ENCODE assay signal across 19 cellular contexts in genomic region chr2:43384143-43384542, GRCh38.
A peak's percentile ranks its signal among the peaks of the same experiment; 100 is the strongest.
DNase-seq lines count a peak whose midpoint lies in the region; ATAC-seq, FAIRE-seq and TF ChIP-seq lines count a peak whose summit lies in the region.
"Had no signal": no experiment of that assay in that cellular context is flagged by ENCODE, and none has a peak within 500 bp of the region (broad histone marks: within the 10 kb centered on the region; RNA-seq: fewer than 3 reads in every experiment).

No MANE protein-coding gene starts in this region.

- peak overlapping the region; percentile 5; the same call in 1 of the 2 replicates for H3K4me2 ChIP-seq in KMS-11
- no peak overlapping the region for H3K4me2 ChIP-seq in GM12878 (ENCODE audit: control insufficient read depth, insufficient read depth)

- DNase-seq in activated naive CD8-positive, alpha-beta T cell treated with anti-CD3 and anti-CD28 coated beads, Interleukin-2, amount 10 ng/mL, durations not matched to agents 7 days and 5 days: no peak
- no peak for DNase-seq in activated naive CD8-positive, alpha-beta T cell treated with anti-CD3 and anti-CD28 coated beads, Interleukin-2, amount 50 U/mL, for 24 hours
- DNase-seq in GM12878 (ENCODE audit: low read depth, low spot score) (no peak), WTC11 (ENCODE audit: low spot score) (no peak), HuH-7.5 (ENCODE audit: low spot score) (no peak)
- DNase-seq: CD8-positive, alpha-beta T cell; COR-L47; DMS153; DMS79 treated with DMSO at 0.1 percent for 48 hours; EL; HCEC 1CT; HFFc6 had no signal

- peaks cover 18% of the 10 kb centered on the region for H3K4me1 Mint-ChIP-seq in activated naive CD8-positive, alpha-beta T cell treated with anti-CD3 and anti-CD28 coated beads, Interleukin-2, amount 10 ng/mL, durations not matched to agents 7 days and 5 days
- H3K4me1 Mint-ChIP-seq in activated naive CD8-positive, alpha-beta T cell treated with anti-CD3 and anti-CD28 coated beads, Interleukin-2, amount 50 U/mL, for 24 hours: peaks cover 34% of the 10 kb centered on the region
- H3K4me1 Mint-ChIP-seq in stimulated activated memory B cell treated with anti-CD40 and anti-IgM and Interleukin-4, amounts not matched to agents 10 μg/mL and 1 μg/mL and 100 μg/mL, for 72 hours: peaks cover 19% of the 10 kb centered on the region
- H3K4me1 Mint-ChIP-seq in WTC11: no peaks in the 10 kb centered on the region

- H3K27me3 ChIP-seq in KMS-11 (ENCODE audit: insufficient read depth, low read depth) (no peaks in the 10 kb centered on the region), GM12878 (replicated peaks in 1 of 2; ENCODE audit: control insufficient read depth in 2 of 2, insufficient read depth in 2 of 2, low read length in 1 of 2) (no peaks in the 10 kb centered on the region)

- RAD21 ChIA-PET in GM12878 (lab: Charles Lee; ENCODE audit: unreplicated experiment): interaction anchor here (0.8 to 2.1 kb wide), 12 partner anchors 8 to 155 kb away, joined by 3 to 15 read pairs (median 6); no protein-coding TSS in a partner anchor

- TF ChIP-seq EP300 in GM12878 (IDR thresholded peaks at IDR 0.05; ENCODE audit: borderline replicate concordance in 1 of 2, control insufficient read depth in 1 of 2, low read depth in 2 of 2, low read length in 2 of 2): no peak

- H3K27ac ChIP-seq in KMS-11 (no peak overlapping the region), GM12878 (ENCODE audit: control insufficient read depth, insufficient read depth) (peak overlapping the region; percentile 11; the same call in 1 of the 2 replicates)
- H3K27ac ChIP-seq: HL-60 had no signal

- H3K27me3 Mint-ChIP-seq in activated naive CD8-positive, alpha-beta T cell treated with anti-CD3 and anti-CD28 coated beads, Interleukin-2, amount 10 ng/mL, durations not matched to agents 7 days and 5 days: peaks cover 2% of the 10 kb centered on the region
- no peaks in the 10 kb centered on the region for H3K27me3 Mint-ChIP-seq in activated naive CD8-positive, alpha-beta T cell treated with anti-CD3 and anti-CD28 coated beads, Interleukin-2, amount 50 U/mL, for 24 hours
- no peaks in the 10 kb centered on the region for H3K27me3 Mint-ChIP-seq in stimulated activated memory B cell treated with anti-CD40 and anti-IgM and Interleukin-4, amounts not matched to agents 10 μg/mL and 1 μg/mL and 100 μg/mL, for 72 hours
- H3K27me3 Mint-ChIP-seq in WTC11 (ENCODE audit: low read depth): no peaks in the 10 kb centered on the region

- no peak for TF ChIP-seq POLR2A in GM12878 (IDR thresholded peaks at IDR 0.05; ENCODE audit: low read depth, low read length)

- H3K79me2 ChIP-seq in KMS-11 (ENCODE audit: insufficient read depth, low read depth) (0 out of 2 replicates have a peak, but pooled peaks cover 3% of the 10 kb centered on the region), GM12878 (ENCODE audit: control insufficient read depth, insufficient read depth, low read length) (no peaks in the 10 kb centered on the region)

- no peak overlapping the region for H3K4me3 Mint-ChIP-seq in activated naive CD8-positive, alpha-beta T cell treated with anti-CD3 and anti-CD28 coated beads, Interleukin-2, amount 10 ng/mL, durations not matched to agents 7 days and 5 days
- no peak overlapping the region for H3K4me3 Mint-ChIP-seq in activated naive CD8-positive, alpha-beta T cell treated with anti-CD3 and anti-CD28 coated beads, Interleukin-2, amount 50 U/mL, for 24 hours
- no peak overlapping the region for H3K4me3 Mint-ChIP-seq in stimulated activated memory B cell treated with anti-CD40 and anti-IgM and Interleukin-4, amounts not matched to agents 10 μg/mL and 1 μg/mL and 100 μg/mL, for 72 hours
- no peak overlapping the region for H3K4me3 Mint-ChIP-seq in WTC11
- H3K4me3 Mint-ChIP-seq: CD14-positive monocyte; CD8-positive, alpha-beta T cell; HFFc6 had no signal

- peak overlapping the region; percentile 19 for H3K27ac Mint-ChIP-seq in activated naive CD8-positive, alpha-beta T cell treated with anti-CD3 and anti-CD28 coated beads, Interleukin-2, amount 10 ng/mL, durations not matched to agents 7 days and 5 days
- no peak overlapping the region for H3K27ac Mint-ChIP-seq in activated naive CD8-positive, alpha-beta T cell treated with anti-CD3 and anti-CD28 coated beads, Interleukin-2, amount 50 U/mL, for 24 hours
- H3K27ac Mint-ChIP-seq in stimulated activated memory B cell treated with anti-CD40 and anti-IgM and Interleukin-4, amounts not matched to agents 10 μg/mL and 1 μg/mL and 100 μg/mL, for 72 hours: peak overlapping the region; percentile 45
- no peak overlapping the region for H3K27ac Mint-ChIP-seq in WTC11
- H3K27ac Mint-ChIP-seq: CD8-positive, alpha-beta T cell; HFFc6 had no signal

- H2AFZ ChIP-seq in KMS-11 (ENCODE audit: low read depth) (no peak overlapping the region), GM12878 (ENCODE audit: control insufficient read depth, low read depth, low read length) (no peak overlapping the region)

- H4K20me1 ChIP-seq in KMS-11 (ENCODE audit: insufficient read depth): no peaks in the 10 kb centered on the region
- no peaks in the 10 kb centered on the region for H4K20me1 ChIP-seq in GM12878 (ENCODE audit: control insufficient read depth, insufficient read depth)

- ATAC-seq in activated naive CD8-positive, alpha-beta T cell treated with anti-CD3 and anti-CD28 coated beads, Interleukin-2, amount 10 ng/mL, durations not matched to agents 7 days and 5 days (ENCODE audit: low read depth): no peak
- no peak for ATAC-seq in activated naive CD8-positive, alpha-beta T cell treated with anti-CD3 and anti-CD28 coated beads, Interleukin-2, amount 50 U/mL, for 24 hours
- no peak for ATAC-seq in GM12878
- no peak for ATAC-seq in stimulated activated memory B cell treated with anti-CD40 and anti-IgM and Interleukin-4, amounts not matched to agents 10 μg/mL and 1 μg/mL and 100 μg/mL, for 72 hours
- no peak for ATAC-seq in WTC11
- ATAC-seq: CD8-positive, alpha-beta T cell had no signal

- intact Hi-C loops in GM12878 (cut with micrococcal nuclease; ENCODE audit: unreplicated experiment): no loop called here

- no peak for FAIRE-seq in GM12878 (lab: Jason Lieb, UNC)
- FAIRE-seq: A204.1, D721Med, G401.6 had no signal

- H3K9ac ChIP-seq in KMS-11: no peak overlapping the region
- H3K9ac ChIP-seq in GM12878 (ENCODE audit: control insufficient read depth, insufficient read depth, low read length): no peak overlapping the region

- TF ChIP-seq RAD21 in GM12878 (IDR thresholded peaks at IDR 0.05; ENCODE audit: insufficient read depth, low read depth, low read length): no peak

- BruUV-seq in GM12878 (replicated peaks; lab: Mats Ljungman, UMichigan): no TSS peak

- H3K36me3 Mint-ChIP-seq in activated naive CD8-positive, alpha-beta T cell treated with anti-CD3 and anti-CD28 coated beads, Interleukin-2, amount 10 ng/mL, durations not matched to agents 7 days and 5 days: peaks cover 30% of the 10 kb centered on the region
- H3K36me3 Mint-ChIP-seq in activated naive CD8-positive, alpha-beta T cell treated with anti-CD3 and anti-CD28 coated beads, Interleukin-2, amount 50 U/mL, for 24 hours (ENCODE audit: low read depth): peaks cover 17% of the 10 kb centered on the region
- H3K36me3 Mint-ChIP-seq in stimulated activated memory B cell treated with anti-CD40 and anti-IgM and Interleukin-4, amounts not matched to agents 10 μg/mL and 1 μg/mL and 100 μg/mL, for 72 hours: peaks cover 31% of the 10 kb centered on the region
- no peaks in the 10 kb centered on the region for H3K36me3 Mint-ChIP-seq in WTC11

- H3K36me3 ChIP-seq in KMS-11 (ENCODE audit: insufficient read depth) (no peaks in the 10 kb centered on the region), GM12878 (ENCODE audit: control insufficient read depth in 2 of 2, insufficient read depth in 2 of 2, low read length in 1 of 2) (peaks cover 0 to 2% of the 10 kb centered on the region in 2 experiments; a peak in 1 of 4 replicates)

- H3K4me1 ChIP-seq in KMS-11 (ENCODE audit: low read depth, poor library complexity, severe bottlenecking) (peaks cover 73% of the 10 kb centered on the region), GM12878 (ENCODE audit: control insufficient read depth, insufficient read depth, low read length) (peaks cover 39% of the 10 kb centered on the region)

- SMC1A ChIA-PET in GM12878 (lab: Charles Lee; ENCODE audit: uncharacterized antibody, unreplicated experiment): interaction anchor here (0.6 to 1.6 kb wide), 17 partner anchors 15 to 155 kb away, joined by 3 to 7 read pairs (median 4); no protein-coding TSS in a partner anchor

- no peaks in the 10 kb centered on the region for H3K9me3 Mint-ChIP-seq in activated naive CD8-positive, alpha-beta T cell treated with anti-CD3 and anti-CD28 coated beads, Interleukin-2, amount 10 ng/mL, durations not matched to agents 7 days and 5 days
- no peaks in the 10 kb centered on the region for H3K9me3 Mint-ChIP-seq in activated naive CD8-positive, alpha-beta T cell treated with anti-CD3 and anti-CD28 coated beads, Interleukin-2, amount 50 U/mL, for 24 hours
- H3K9me3 Mint-ChIP-seq in stimulated activated memory B cell treated with anti-CD40 and anti-IgM and Interleukin-4, amounts not matched to agents 10 μg/mL and 1 μg/mL and 100 μg/mL, for 72 hours: no peaks in the 10 kb centered on the region
- H3K9me3 Mint-ChIP-seq in WTC11: no peaks in the 10 kb centered on the region
- H3K9me3 Mint-ChIP-seq: CD8-positive, alpha-beta T cell; HFFc6 had no signal

- TF ChIP-seq CTCF in KMS-11 (conservative IDR thresholded peaks at IDR 0.05; ENCODE audit: low read depth, low read length) (no peak), GM12878 (IDR thresholded peaks at IDR 0.05 in 2 of 3, conservative IDR thresholded peaks at IDR 0.05 in 1 of 3; ENCODE audit: control insufficient read depth in 2 of 3, extremely low read depth in 1 of 3, insufficient read depth in 1 of 3, low read depth in 3 of 3, low read length in 3 of 3) (no peak), WTC11 (IDR thresholded peaks at IDR 0.05) (no peak)

- in situ Hi-C loops in GM12878 (cut with MboI): no loop called here

- H3K4me3 ChIP-seq in KMS-11 (IDR thresholded peaks at IDR 0.05; ENCODE audit: insufficient read depth, low read depth, low read length): no peak overlapping the region
- no peak overlapping the region for H3K4me3 ChIP-seq in GM12878

- CTCF ChIA-PET in GM12878 (lab: Yijun Ruan, JAX) (interaction anchor here (1.3 to 1.7 kb wide), 3 partner anchors 13 to 97 kb away, joined by 3 to 9 read pairs (median 3); no protein-coding TSS in a partner anchor), WTC11 (lab: Charles Lee) (no interaction called here)

- POLR2A ChIA-PET in activated naive CD8-positive, alpha-beta T cell treated with anti-CD3 and anti-CD28 coated beads, Interleukin-2, amount 10 ng/mL, durations not matched to agents 7 days and 5 days (lab: Charles Lee): no interaction called here
- POLR2A ChIA-PET in GM12878 (lab: Charles Lee): interaction anchor here (1.8 kb wide), 1 partner anchor 22 kb away, joined by 7 read pairs; no protein-coding TSS in a partner anchor
- POLR2A ChIA-PET in WTC11 (lab: Charles Lee): no interaction called here

- H3K9me3 ChIP-seq in GM12878 (replicated peaks; ENCODE audit: control insufficient read depth, insufficient read depth, low read length): no peaks in the 10 kb centered on the region; the same call in 2 of the 3 replicates

- WGBS in GM12878 (ENCODE audit: insufficient coverage, insufficient replicate concordance, low lambda C conversion rate, missing lambda C conversion rate): 46% methylated on average over 1 of the region's 1 CpG

Comparison
In these comparisons a context has a peak if more than half of its experiments do, and no peak if none do; other contexts are left out.
1. H3K27ac Mint-ChIP-seq: peak in activated naive CD8-positive, alpha-beta T cell treated with anti-CD3 and anti-CD28 coated beads, Interleukin-2, amount 10 ng/mL, durations not matched to agents 7 days and 5 days (single experiment) and stimulated activated memory B cell treated with anti-CD40 and anti-IgM and Interleukin-4, amounts not matched to agents 10 μg/mL and 1 μg/mL and 100 μg/mL, for 72 hours (single experiment); none in activated naive CD8-positive, alpha-beta T cell treated with anti-CD3 and anti-CD28 coated beads, Interleukin-2, amount 50 U/mL, for 24 hours (single experiment) and WTC11 (single experiment).